ENCODE assay signal across 17 cellular contexts in genomic region chr7:105229641-105230040, GRCh38.
DNase-seq lines count a peak whose midpoint lies in the region; ATAC-seq and TF ChIP-seq lines count a peak whose summit lies in the region.
"Had no signal": no experiment of that assay in that cellular context is flagged by ENCODE, and none has a peak within 500 bp of the region (broad histone marks: within the 10 kb centered on the region; RNA-seq: fewer than 3 reads in every experiment).

No MANE protein-coding gene starts in this region.

- H3K27ac ChIP-seq in RWPE2 (ENCODE audit: poor library complexity, severe bottlenecking) (peak overlapping the region; percentile 88), mammary epithelial cell (ENCODE audit: insufficient read depth, low read depth, low read length) (peak overlapping the region; percentile 92), esophagus squamous epithelium (peak overlapping the region in 3 of 4 donors; percentile 13 to 27 (median 16)), skin epidermis (peak overlapping the region in 12 of 21 experiments; percentile 0 to 56 (median 38)), PC-9 (no peak overlapping the region)
- H3K27ac ChIP-seq: BLaER1 treated with 17β-estradiol and CSF1 and Interleukin-3, amounts not matched to agents 10 nM and 100 nM had no signal

- no peak for TF ChIP-seq POLR2A in esophagus squamous epithelium (IDR thresholded peaks at IDR 0.05)

- DNase-seq in RWPE2 (ENCODE audit: low spot score) (no peak), mammary epithelial cell (peak; percentile 46), esophagus squamous epithelium (lab: John Stamatoyannopoulos, UW) (no peak), NCI-H526 (lab: John Stamatoyannopoulos, UW) (no peak), superior temporal gyrus (ENCODE audit: extremely low spot score) (no peak), PC-9 (no peak), DMS153 (lab: John Stamatoyannopoulos, UW) (no peak)
- DNase-seq: Calu3; CD8-positive, alpha-beta T cell; NCI-H1105 treated with DMSO at 0.1 percent for 48 hours; NCI-H1694; NCI-H2081 treated with DMSO at 0.1 percent for 48 hours; NCI-H510A; NCI-H774 had no signal

- H3K4me3 ChIP-seq in RWPE2 (ENCODE audit: severe bottlenecking) = no peak overlapping the region
- H3K4me3 ChIP-seq in mammary epithelial cell (replicated peaks in 1 of 3; ENCODE audit: insufficient read depth in 1 of 3, low read depth in 2 of 3, low read length in 3 of 3) = peak overlapping the region; percentile 15 to 36 (median 28)
- H3K4me3 ChIP-seq in esophagus squamous epithelium = no peak overlapping the region
- no peak overlapping the region for H3K4me3 ChIP-seq in skin epidermis
- H3K4me3 ChIP-seq in PC-9 = no peak overlapping the region
- H3K4me3 ChIP-seq: BLaER1 treated with 17β-estradiol and CSF1 and Interleukin-3, amounts not matched to agents 10 nM and 100 nM; K562 had no signal

- intact Hi-C loops in mammary epithelial cell (cut with micrococcal nuclease) (loop anchor here (1.0 to 5.0 kb wide), 3 partner anchors 39 to 217 kb away; partner anchors contain the start of gene KMT2E), esophagus squamous epithelium (cut with DNase I) (no loop called here), PC-9 (cut with micrococcal nuclease; ENCODE audit: unreplicated experiment) (no loop called here)

- peak; percentile 30 for ATAC-seq in RWPE2 (ENCODE audit: low read depth)
- ATAC-seq: CD8-positive, alpha-beta T cell; K562 had no signal

- WGBS in mammary epithelial cell (ENCODE audit: low coverage, missing lambda C conversion rate) = 10% methylated on average over 3 of the region's 5 CpGs
- WGBS in esophagus squamous epithelium, 2 donors = 46 to 51% methylated on average over 5 of the region's 5 CpGs

- H3K79me2 ChIP-seq in mammary epithelial cell (ENCODE audit: insufficient read depth, low read length) (peaks cover 73% of the 10 kb centered on the region), PC-9 (ENCODE audit: low read depth) (peaks cover 22% of the 10 kb centered on the region)

- H3K36me3 ChIP-seq in RWPE2 (ENCODE audit: low read depth) (no peaks in the 10 kb centered on the region; the same call in 1 of the 2 replicates), mammary epithelial cell (ENCODE audit: insufficient read depth, low read length) (no peaks in the 10 kb centered on the region), esophagus squamous epithelium (peaks cover 0 to 5% (median 0%) of the 10 kb centered on the region in 3 donors), PC-9 (ENCODE audit: low read depth) (no peaks in the 10 kb centered on the region)

- H3F3A ChIP-seq in PC-9 (ENCODE audit: insufficient read depth, low read depth) = 0 out of 2 replicates have a peak, but pooled peaks cover 8% of the 10 kb centered on the region

- BruUV-seq in mammary epithelial cell (replicated peaks; lab: Mats Ljungman, UMichigan) (no TSS peak), PC-9 (replicated peaks; lab: Mats Ljungman, UMichigan) (no TSS peak)

- CTCF ChIA-PET in mammary epithelial cell (lab: Charles Lee; ENCODE audit: low non-redundant PET) (interaction anchor here (0.5 kb wide), 1 partner anchor 27 kb away, joined by 5 read pairs; no protein-coding TSS in a partner anchor), PC-9 (lab: Charles Lee) (no interaction called here)

- H3K9ac ChIP-seq in mammary epithelial cell (ENCODE audit: insufficient read depth, low read length) = peak overlapping the region; percentile 72
- H3K9ac ChIP-seq: BLaER1 treated with 17β-estradiol and CSF1 and Interleukin-3, amounts not matched to agents 10 nM and 100 nM had no signal

- H3K9me3 ChIP-seq in RWPE2 (ENCODE audit: severe bottlenecking) = no peaks in the 10 kb centered on the region
- H3K9me3 ChIP-seq in mammary epithelial cell (replicated peaks; ENCODE audit: insufficient read depth, low read length) = no peaks in the 10 kb centered on the region
- H3K9me3 ChIP-seq in esophagus squamous epithelium = no peaks in the 10 kb centered on the region
- H3K9me3 ChIP-seq in PC-9 (ENCODE audit: insufficient read depth, low read depth) = no peaks in the 10 kb centered on the region

- no peaks in the 10 kb centered on the region for H3K9me2 ChIP-seq in PC-9 (ENCODE audit: insufficient read depth)

- in situ Hi-C loops in mammary epithelial cell (cut with MboI; ENCODE audit: low sequenced_read_pairs in 2 of 2) = loop anchor here in 1 of 2 donors (5.0 kb wide), 1 partner anchor 47 kb away; no protein-coding TSS in a partner anchor

- POLR2A ChIA-PET in PC-9 (lab: Charles Lee; ENCODE audit: unreplicated experiment) = no interaction called here

- TF ChIP-seq CTCF in RWPE2 (IDR thresholded peaks at IDR 0.05; ENCODE audit: poor library complexity, severe bottlenecking) (no peak), mammary epithelial cell (conservative IDR thresholded peaks at IDR 0.05 in 1 of 2, IDR thresholded peaks at IDR 0.05 in 1 of 2; ENCODE audit: extremely low read depth in 1 of 2, insufficient read depth in 1 of 2, low read depth in 1 of 2, low read length in 2 of 2) (no peak), esophagus squamous epithelium (IDR thresholded peaks at IDR 0.05) (no peak), PC-9 (conservative IDR thresholded peaks at IDR 0.05) (no peak)

- H2AFZ ChIP-seq in mammary epithelial cell (ENCODE audit: low read depth, low read length) = peak overlapping the region; percentile 35
- no peak overlapping the region for H2AFZ ChIP-seq in PC-9

- H3K4me2 ChIP-seq in mammary epithelial cell (ENCODE audit: insufficient read depth, low read depth, low read length) = peak overlapping the region; percentile 77
- H3K4me2 ChIP-seq in PC-9 = no peak overlapping the region
- H3K4me2 ChIP-seq: BLaER1 treated with 17β-estradiol and CSF1 and Interleukin-3, amounts not matched to agents 10 nM and 100 nM had no signal

- dilution Hi-C loops in mammary epithelial cell (cut with HindIII; ENCODE audit: low sequenced_read_pairs) = no loop called here

- H3K4me1 ChIP-seq in RWPE2 (ENCODE audit: insufficient read depth, poor library complexity, severe bottlenecking) (peaks cover 41% of the 10 kb centered on the region), mammary epithelial cell (ENCODE audit: insufficient read depth, low read length) (peaks cover 47% of the 10 kb centered on the region), esophagus squamous epithelium (peaks cover 0 to 29% (median 4%) of the 10 kb centered on the region in 3 donors), PC-9 (replicated peaks; ENCODE audit: insufficient read depth) (peaks cover 11% of the 10 kb centered on the region; the same call in 1 of the 2 replicates)

- H4K20me1 ChIP-seq in mammary epithelial cell (ENCODE audit: insufficient read depth, low read length) (no peaks in the 10 kb centered on the region), PC-9 (ENCODE audit: insufficient read depth) (no peaks in the 10 kb centered on the region)

- H3K27me3 ChIP-seq in RWPE2 (ENCODE audit: insufficient read depth, poor library complexity, severe bottlenecking) (no peaks in the 10 kb centered on the region), mammary epithelial cell (ENCODE audit: insufficient read depth, low read length) (no peaks in the 10 kb centered on the region), esophagus squamous epithelium (no peaks in the 10 kb centered on the region), PC-9 (ENCODE audit: insufficient read depth, low read depth) (no peaks in the 10 kb centered on the region)
- H3K27me3 ChIP-seq: BLaER1 treated with 17β-estradiol and CSF1 and Interleukin-3, amounts not matched to agents 10 nM and 100 nM had no signal

Comparison
In these comparisons a context has a peak if more than half of its experiments do, and no peak if none do; other contexts are left out.
1. H3K4me3 ChIP-seq: peak in mammary epithelial cell (3 of 3); none in RWPE2 (single experiment), esophagus squamous epithelium (0 of 4), skin epidermis (0 of 7) and PC-9 (single experiment).